Comparison of ENCODE assay signal across 12 cellular contexts in the genomic region with DNA sequence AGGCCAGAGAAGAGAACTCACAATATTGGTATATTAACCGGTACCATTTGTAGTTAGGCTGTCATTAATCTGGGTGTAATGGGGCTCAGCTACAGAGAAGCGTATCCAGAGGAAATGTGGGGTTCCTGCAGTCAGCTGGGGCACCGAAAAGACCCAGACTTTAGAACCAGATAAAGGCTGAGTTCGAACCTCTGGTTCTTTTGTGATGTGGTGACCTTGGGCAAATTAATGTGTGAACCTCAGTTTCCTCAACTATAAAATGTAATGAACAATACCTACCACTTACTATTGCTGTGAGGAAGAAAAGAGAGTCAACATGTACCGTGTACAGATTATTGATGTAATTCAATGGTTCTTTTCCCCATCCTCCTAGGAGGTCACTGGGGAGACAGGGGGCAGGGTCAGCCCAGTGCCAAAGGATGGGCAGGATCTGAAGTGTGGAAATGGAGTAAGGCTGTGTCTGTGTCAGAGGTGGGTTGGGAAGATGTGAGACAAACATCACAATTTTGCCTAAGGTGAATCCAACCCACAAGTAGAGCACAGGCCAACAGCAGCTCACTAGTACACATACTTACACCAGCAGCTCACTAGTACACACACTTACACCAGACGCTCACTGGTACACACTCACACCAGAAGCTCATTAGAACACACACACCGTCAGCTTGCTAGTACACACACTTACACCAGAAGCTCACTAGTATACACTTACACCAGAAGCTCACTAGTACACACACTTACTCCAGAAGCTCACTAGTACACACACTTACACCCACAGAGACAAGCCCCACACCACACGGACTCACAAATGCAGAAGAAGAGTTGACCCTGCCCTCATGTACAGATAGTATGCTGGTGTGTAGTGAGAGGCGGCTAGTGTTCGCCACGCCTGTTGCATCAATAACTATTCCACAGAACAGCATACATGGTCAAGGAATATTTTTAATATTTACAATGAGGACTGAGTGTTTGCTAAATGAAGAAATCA. TPM values are rescaled to one million over a fixed set of nuclear protein-coding genes. Genes with fewer than 3 reads are reported as not detected.
DNase-seq lines count a peak whose midpoint lies in the region; FAIRE-seq and TF ChIP-seq lines count a peak whose summit lies in the region.
"Had no signal": no experiment of that assay in that cellular context is flagged by ENCODE, and none has a peak within 500 bp of the region (broad histone marks: within the 10 kb centered on the region; RNA-seq: fewer than 3 reads in every experiment).

No MANE protein-coding gene starts in this region.

- H3K79me2 ChIP-seq in H9 (ENCODE audit: insufficient read depth, low read length) (no peaks in the 10 kb centered on the region), endothelial cell of umbilical vein (ENCODE audit: control insufficient read depth, insufficient read depth, low read length) (peaks cover 69% of the 10 kb centered on the region)

- H2BK5ac ChIP-seq in H9 (ENCODE audit: insufficient read length, low read length), result no peak overlapping the region

- H3K4me3 ChIP-seq in endothelial cell of umbilical vein (replicated peaks in 1 of 3; ENCODE audit: insufficient read depth in 1 of 3, low read depth in 1 of 3, low read length in 3 of 3), result peak overlapping the region in 2 of 3 experiments; percentile 62 to 69

- peaks cover 0 to 9% of the 10 kb centered on the region in 2 experiments for H3K36me3 ChIP-seq in endothelial cell of umbilical vein (ENCODE audit: control insufficient read depth in 2 of 2, extremely low read depth in 1 of 2, insufficient read depth in 2 of 2, low read length in 2 of 2)
- H3K36me3 ChIP-seq: gastroesophageal sphincter had no signal

- H3K4me2 ChIP-seq in H9 (ENCODE audit: insufficient read depth, insufficient read length, low read length) (peak overlapping the region; percentile 43), endothelial cell of umbilical vein (ENCODE audit: insufficient read depth, low read length) (peak overlapping the region; percentile 68)

- H3K4me1 ChIP-seq in H9 (ENCODE audit: insufficient read depth, low read length) (peaks cover 12% of the 10 kb centered on the region; the same call in 1 of the 2 replicates), endothelial cell of umbilical vein (ENCODE audit: control insufficient read depth, extremely low read depth, insufficient read depth, low read length) (peaks cover 28% of the 10 kb centered on the region)

- H3K9me3 ChIP-seq in H9 (ENCODE audit: control insufficient read depth, low read depth, low read length), result no peaks in the 10 kb centered on the region
- no peaks in the 10 kb centered on the region for H3K9me3 ChIP-seq in endothelial cell of umbilical vein (replicated peaks; ENCODE audit: control insufficient read depth, insufficient read depth, low read length)
- H3K9me3 ChIP-seq: gastroesophageal sphincter had no signal

- no peaks in the 10 kb centered on the region for H3K9me1 ChIP-seq in endothelial cell of umbilical vein (replicated peaks; ENCODE audit: control insufficient read depth, extremely low read depth, insufficient read depth, low read length)

- H4K91ac ChIP-seq in H9 (ENCODE audit: insufficient read length, low read depth, low read length), result no peak overlapping the region

- TF ChIP-seq CTCF in H9 (conservative IDR thresholded peaks at IDR 0.05) (no peak), endothelial cell of umbilical vein (IDR thresholded peaks at IDR 0.05; ENCODE audit: extremely low read depth in 1 of 2, insufficient read depth in 1 of 2, low read depth in 1 of 2, low read length in 2 of 2) (no peak)

- no peak overlapping the region for H3K27ac ChIP-seq in H9 (ENCODE audit: insufficient read length, low read depth, low read length)
- peak overlapping the region; percentile 63 for H3K27ac ChIP-seq in endothelial cell of umbilical vein (ENCODE audit: insufficient read depth, low read depth, low read length)

- H2BK12ac ChIP-seq in H9 (ENCODE audit: insufficient read length, low read depth, low read length), result no peak overlapping the region

- dilution Hi-C loops in endothelial cell of umbilical vein (cut with MboI; ENCODE audit: extremely low pct_ligation_motif_present, low sequenced_read_pairs), result no loop called here

- CTCF ChIA-PET in activated CD4-positive, alpha-beta memory T cell treated with anti-CD3 and anti-CD28 coated beads for 36 hours (lab: Charles Lee), result interaction anchor here (1.1 to 20.0 kb wide), 6 partner anchors 10 to 264 kb away, joined by 3 to 390 read pairs (median 11); no protein-coding TSS in a partner anchor
- CTCF ChIA-PET in endothelial cell of umbilical vein (lab: Charles Lee), result interaction anchor here (1.2 to 20.4 kb wide), 7 partner anchors 11 to 416 kb away, joined by 3 to 425 read pairs (median 5); no protein-coding TSS in a partner anchor

- no peak overlapping the region for H3T11ph ChIP-seq in H9 (ENCODE audit: low read length)

- no peak for FAIRE-seq in endothelial cell of umbilical vein (lab: Jason Lieb, UNC)

- no peak overlapping the region for H4K5ac ChIP-seq in H9 (ENCODE audit: insufficient read length, low read depth, low read length)

- no peak for TF ChIP-seq POLR2A in endothelial cell of umbilical vein (IDR thresholded peaks at IDR 0.05; ENCODE audit: low read depth, low read length)

- no peak overlapping the region for H3K4ac ChIP-seq in H9 (ENCODE audit: low read depth, low read length)

- H3K9ac ChIP-seq in H9 (ENCODE audit: extremely low read depth, insufficient read length, low read length), result no peak overlapping the region
- peak overlapping the region; percentile 76 for H3K9ac ChIP-seq in endothelial cell of umbilical vein (replicated peaks; ENCODE audit: extremely low read depth, insufficient read depth, low read length)

- H3K36me3 Mint-ChIP-seq in H9 (ENCODE audit: insufficient read depth in 1 of 3, low read depth in 3 of 3), result peaks cover 7 to 10% (median 7%) of the 10 kb centered on the region in 3 experiments
- peaks cover 79% of the 10 kb centered on the region for H3K36me3 Mint-ChIP-seq in activated CD4-positive, alpha-beta memory T cell treated with anti-CD3 and anti-CD28 coated beads for 36 hours

- peak overlapping the region in 1 of 3 experiments; percentile 29; a peak in 1 of 7 replicates for H3K27ac Mint-ChIP-seq in H9
- peak overlapping the region; percentile 100 for H3K27ac Mint-ChIP-seq in activated CD4-positive, alpha-beta memory T cell treated with anti-CD3 and anti-CD28 coated beads for 36 hours

- H3K56ac ChIP-seq in H9 (ENCODE audit: insufficient read length, low read depth, low read length), result no peak overlapping the region

- intact Hi-C loops in activated CD4-positive, alpha-beta memory T cell treated with anti-CD3 and anti-CD28 coated beads for 36 hours (cut with micrococcal nuclease), result loop anchor here (1.0 kb wide), 2 partner anchors 8 to 13 kb away; no protein-coding TSS in a partner anchor
- intact Hi-C loops in endothelial cell of umbilical vein (cut with micrococcal nuclease), result loop anchor here (5.0 kb wide), 1 partner anchor 86 kb away; no protein-coding TSS in a partner anchor

- peaks cover 51 to 53% of the 10 kb centered on the region in 2 experiments for H3K4me1 Mint-ChIP-seq in H9
- peaks cover 65% of the 10 kb centered on the region for H3K4me1 Mint-ChIP-seq in activated CD4-positive, alpha-beta memory T cell treated with anti-CD3 and anti-CD28 coated beads for 36 hours (ENCODE audit: low read depth)

- no peak overlapping the region for H2BK120ac ChIP-seq in H9 (ENCODE audit: low read depth, low read length, poor library complexity, severe bottlenecking)

- no CpG with 5 or more reads among the region's 11 CpGs for WGBS in H9 (ENCODE audit: extremely low coverage, insufficient read length, low lambda C conversion rate)

- no peak overlapping the region for H3K23ac ChIP-seq in H9 (ENCODE audit: insufficient read length, low read depth, low read length)

- no peak overlapping the region for H2BK20ac ChIP-seq in H9 (ENCODE audit: low read depth, low read length, poor library complexity, severe bottlenecking)

- no peak overlapping the region for H3K18ac ChIP-seq in H9 (ENCODE audit: insufficient read length, low read depth, low read length)

- no peak overlapping the region for H2BK15ac ChIP-seq in H9 (ENCODE audit: low read depth, low read length)

- H3K27me3 Mint-ChIP-seq in H9 (ENCODE audit: low read depth), result peaks cover 95% of the 10 kb centered on the region
- no peaks in the 10 kb centered on the region for H3K27me3 Mint-ChIP-seq in activated CD4-positive, alpha-beta memory T cell treated with anti-CD3 and anti-CD28 coated beads for 36 hours

- H4K20me1 ChIP-seq in H9 (ENCODE audit: control insufficient read depth, insufficient read depth, insufficient read length), result no peaks in the 10 kb centered on the region
- H4K20me1 ChIP-seq in endothelial cell of umbilical vein (replicated peaks; ENCODE audit: control insufficient read depth, extremely low read depth, insufficient read depth, low read length), result no peaks in the 10 kb centered on the region

- POLR2A ChIA-PET in activated CD4-positive, alpha-beta memory T cell treated with anti-CD3 and anti-CD28 coated beads for 36 hours (lab: Charles Lee), result interaction anchor here (0.6 to 17.9 kb wide), 13 partner anchors 10 to 454 kb away, joined by 3 to 517 read pairs (median 4); no protein-coding TSS in a partner anchor
- POLR2A ChIA-PET in endothelial cell of umbilical vein (lab: Charles Lee), result no interaction called here

- peak; percentile 11 for DNase-seq in H9
- no peak for DNase-seq in activated CD4-positive, alpha-beta memory T cell treated with anti-CD3 and anti-CD28 coated beads for 36 hours
- no peak for DNase-seq in endothelial cell of umbilical vein (ENCODE audit: low read depth, low spot score)
- DNase-seq in stimulated activated CD8-positive, alpha-beta memory T cell treated with anti-CD3 and anti-CD28 coated beads, Interleukin-4, amount 100 ng/mL, for 48 hours, result peak; percentile 48
- no peak for DNase-seq in NCI-H1105 treated with DMSO at 0.1 percent for 48 hours (lab: John Stamatoyannopoulos, UW)
- no peak for DNase-seq in NCI-H748 treated with DMSO at 0.1 percent for 48 hours (lab: John Stamatoyannopoulos, UW)
- no peak for DNase-seq in NCI-H446 treated with DMSO at 0.1 percent for 48 hours (lab: John Stamatoyannopoulos, UW)
- no peak for DNase-seq in NCI-H1436 (lab: John Stamatoyannopoulos, UW)
- DNase-seq: DMS153, NCI-H1436 treated with DMSO at 0.1 percent for 48 hours had no signal

- H2AFZ ChIP-seq in H9 (ENCODE audit: low read length) (no peak overlapping the region), endothelial cell of umbilical vein (ENCODE audit: low read depth, low read length) (no peak overlapping the region)

- BruUV-seq in endothelial cell of umbilical vein (replicated peaks; lab: Mats Ljungman, UMichigan), result no TSS peak

- no peak overlapping the region for H3K14ac ChIP-seq in H9 (ENCODE audit: insufficient read depth, low read length)

- peak overlapping the region in 1 of 2 experiments; percentile 85; a peak in 2 of 5 replicates for H3K4me3 Mint-ChIP-seq in H9
- H3K4me3 Mint-ChIP-seq in activated CD4-positive, alpha-beta memory T cell treated with anti-CD3 and anti-CD28 coated beads for 36 hours, result peak overlapping the region; percentile 100

- no peak overlapping the region for H4K8ac ChIP-seq in H9 (replicated peaks; ENCODE audit: insufficient read length, low read depth, low read length)

- peaks cover 15% of the 10 kb centered on the region for H3K23me2 ChIP-seq in H9 (ENCODE audit: insufficient read length, low read depth, low read length, poor library complexity, severe bottlenecking)

- no peak overlapping the region for H2AK5ac ChIP-seq in H9 (ENCODE audit: insufficient read length, low read length)

- no peaks in the 10 kb centered on the region for H3K79me1 ChIP-seq in H9 (ENCODE audit: insufficient read depth, low read depth, low read length, poor library complexity, severe bottlenecking)

- H3K27me3 ChIP-seq in H9 (ENCODE audit: insufficient read depth, low read length) (peaks cover 20% of the 10 kb centered on the region; the same call in 1 of the 2 replicates), endothelial cell of umbilical vein (ENCODE audit: control insufficient read depth in 2 of 2, insufficient read depth in 2 of 2, low read length in 2 of 2) (no peaks in the 10 kb centered on the region)

- H3K9me3 Mint-ChIP-seq in H9, result no peaks in the 10 kb centered on the region
- no peaks in the 10 kb centered on the region for H3K9me3 Mint-ChIP-seq in activated CD4-positive, alpha-beta memory T cell treated with anti-CD3 and anti-CD28 coated beads for 36 hours

RNA-seq across cellular contexts. Expression of gene PRSS2, which starts 28.0 kb away (rescaled TPM):
- total RNA-seq in H9 (2021) (not detected in 2 replicates), endothelial cell of umbilical vein (not detected in 2 replicates)
- total RNA-seq in activated CD4-positive, alpha-beta memory T cell treated with anti-CD3 and anti-CD28 coated beads for 36 hours, result not detected
- 0.13 and 0.25 TPM in 2 replicates for polyA plus RNA-seq in endothelial cell of umbilical vein
- 0.10 TPM in 1 of 2 replicates, not detected in the other for polyA plus RNA-seq in endothelial cell of umbilical vein (2011; cell fraction: cytosol; rRNA removed)
- not detected in 2 replicates for polyA plus RNA-seq in endothelial cell of umbilical vein (2011; cell fraction: nucleus; rRNA removed)
- not detected in 2 replicates for polyA plus RNA-seq in endothelial cell of umbilical vein (2012)
- 0.70 TPM in 1 of 2 replicates, not detected in the other for polyA minus RNA-seq in endothelial cell of umbilical vein
- polyA minus RNA-seq in endothelial cell of umbilical vein (2011; cell fraction: cytosol; rRNA and poly(A)+ RNA removed), result not detected
- polyA minus RNA-seq in endothelial cell of umbilical vein (2011; cell fraction: nucleus; rRNA and poly(A)+ RNA removed), result not detected in 2 replicates
- total RNA-seq: gastroesophageal sphincter, RPMI7951 had no signal

RNA-seq across cellular contexts. Expression of gene PRSS1, which starts 49.5 kb away (rescaled TPM):
- not detected in 2 replicates for total RNA-seq in H9 (2021)
- not detected for total RNA-seq in activated CD4-positive, alpha-beta memory T cell treated with anti-CD3 and anti-CD28 coated beads for 36 hours
- total RNA-seq in endothelial cell of umbilical vein, result not detected in 2 replicates
- not detected in 2 replicates for polyA plus RNA-seq in endothelial cell of umbilical vein
- polyA plus RNA-seq in endothelial cell of umbilical vein (2011; cell fraction: cytosol; rRNA removed), result not detected in 2 replicates
- not detected in 2 replicates for polyA plus RNA-seq in endothelial cell of umbilical vein (2011; cell fraction: nucleus; rRNA removed)
- polyA plus RNA-seq in endothelial cell of umbilical vein (2012), result not detected in 2 replicates
- polyA minus RNA-seq in endothelial cell of umbilical vein, result not detected in 2 replicates
- not detected for polyA minus RNA-seq in endothelial cell of umbilical vein (2011; cell fraction: cytosol; rRNA and poly(A)+ RNA removed)
- polyA minus RNA-seq in endothelial cell of umbilical vein (2011; cell fraction: nucleus; rRNA and poly(A)+ RNA removed), result not detected in 2 replicates
- total RNA-seq: RPMI7951 had no signal

RNA-seq across cellular contexts. Expression of gene EPHB6, which starts 56.1 kb away (rescaled TPM):
- total RNA-seq in H9 (2021) (9.7 and 11.6 TPM in 2 replicates), endothelial cell of umbilical vein (2.9 TPM in 2 replicates)
- total RNA-seq in activated CD4-positive, alpha-beta memory T cell treated with anti-CD3 and anti-CD28 coated beads for 36 hours, result 10 to 100 TPM in 1 of 2 experiments, 1 to 10 TPM in 1; 9.5 to 11.0 TPM
- polyA plus RNA-seq in endothelial cell of umbilical vein, result 0.62 and 0.86 TPM in 2 replicates
- polyA plus RNA-seq in endothelial cell of umbilical vein (2011; cell fraction: cytosol; rRNA removed), result 0.41 and 0.52 TPM in 2 replicates
- 1.5 and 2.2 TPM in 2 replicates for polyA plus RNA-seq in endothelial cell of umbilical vein (2011; cell fraction: nucleus; rRNA removed)
- polyA plus RNA-seq in endothelial cell of umbilical vein (2012), result 0.71 and 3.3 TPM in 2 replicates
- 1.7 and 2.2 TPM in 2 replicates for polyA minus RNA-seq in endothelial cell of umbilical vein
- not detected for polyA minus RNA-seq in endothelial cell of umbilical vein (2011; cell fraction: cytosol; rRNA and poly(A)+ RNA removed)
- 0.29 and 0.43 TPM in 2 replicates for polyA minus RNA-seq in endothelial cell of umbilical vein (2011; cell fraction: nucleus; rRNA and poly(A)+ RNA removed)
- total RNA-seq: RPMI7951 had no signal

Comparison
In these comparisons a context has a peak if more than half of its experiments do, and no peak if none do; other contexts are left out.
1. DNase-seq: peak in H9 (single experiment) and stimulated activated CD8-positive, alpha-beta memory T cell treated with anti-CD3 and anti-CD28 coated beads, Interleukin-4, amount 100 ng/mL, for 48 hours (single experiment); none in activated CD4-positive, alpha-beta memory T cell treated with anti-CD3 and anti-CD28 coated beads for 36 hours (single experiment), endothelial cell of umbilical vein (single experiment), NCI-H1105 treated with DMSO at 0.1 percent for 48 hours (single experiment), NCI-H748 treated with DMSO at 0.1 percent for 48 hours (single experiment), NCI-H446 treated with DMSO at 0.1 percent for 48 hours (single experiment) and NCI-H1436 (single experiment).